2 cellular contexts compared by ENCODE assay signal in the genomic region with DNA sequence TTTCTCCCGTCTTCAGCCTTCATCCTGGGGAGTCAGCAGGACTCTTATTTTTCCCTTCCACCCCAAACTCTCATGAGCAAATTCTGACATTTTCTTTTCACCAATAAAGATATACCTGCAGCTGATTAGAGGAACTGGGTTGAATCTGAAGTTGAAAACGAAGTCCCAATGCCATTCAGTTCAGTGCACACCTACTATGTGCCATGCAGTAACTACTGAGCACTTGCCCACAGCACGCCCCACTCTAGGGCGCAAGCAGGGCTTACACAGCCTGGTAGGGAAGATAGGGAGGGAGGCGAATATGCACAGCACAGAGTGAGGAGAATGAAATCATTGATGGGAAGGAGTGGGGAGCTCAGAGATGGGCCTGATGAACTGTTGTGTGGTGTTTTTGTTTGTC.
TF ChIP-seq lines count a peak whose summit lies in the region.

No MANE protein-coding gene starts in this region.

TF ChIP-seq in HepG2, 621 proteins besides CTCF, POLR2A, EP300 and RAD21:
- TF ChIP-seq, protein P1, sequence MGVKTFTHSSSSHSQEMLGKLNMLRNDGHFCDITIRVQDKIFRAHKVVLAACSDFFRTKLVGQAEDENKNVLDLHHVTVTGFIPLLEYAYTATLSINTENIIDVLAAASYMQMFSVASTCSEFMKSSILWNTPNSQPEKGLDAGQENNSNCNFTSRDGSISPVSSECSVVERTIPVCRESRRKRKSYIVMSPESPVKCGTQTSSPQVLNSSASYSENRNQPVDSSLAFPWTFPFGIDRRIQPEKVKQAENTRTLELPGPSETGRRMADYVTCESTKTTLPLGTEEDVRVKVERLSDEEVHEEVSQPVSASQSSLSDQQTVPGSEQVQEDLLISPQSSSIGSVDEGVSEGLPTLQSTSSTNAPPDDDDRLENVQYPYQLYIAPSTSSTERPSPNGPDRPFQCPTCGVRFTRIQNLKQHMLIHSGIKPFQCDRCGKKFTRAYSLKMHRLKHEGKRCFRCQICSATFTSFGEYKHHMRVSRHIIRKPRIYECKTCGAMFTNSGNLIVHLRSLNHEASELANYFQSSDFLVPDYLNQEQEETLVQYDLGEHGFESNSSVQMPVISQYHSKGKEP (CRISPR knock-in tag; IDR thresholded peaks at IDR 0.05): no peak
- TF ChIP-seq ZKSCAN1 (IDR thresholded peaks at IDR 0.05; ENCODE audit: low read length) (peak; percentile 55), KLF6 (CRISPR knock-in tag; IDR thresholded peaks at IDR 0.05) (no peak), MLX (CRISPR knock-in tag; IDR thresholded peaks at IDR 0.05) (no peak), ZSCAN29 (CRISPR knock-in tag; conservative IDR thresholded peaks at IDR 0.05) (no peak), SPEN (CRISPR knock-in tag; IDR thresholded peaks at IDR 0.05; ENCODE audit: low read depth) (no peak), ZNF205 (CRISPR knock-in tag; IDR thresholded peaks at IDR 0.05) (no peak)

TF ChIP-seq in K562, 482 proteins besides CTCF, POLR2A, EP300 and RAD21:
- TF ChIP-seq ZKSCAN1 (IDR thresholded peaks at IDR 0.05; ENCODE audit: low read depth, low read length): peak; percentile 81
- no peak for TF ChIP-seq MAFG (tag; conservative IDR thresholded peaks at IDR 0.05)
- TF ChIP-seq CBFA2T3 (IDR thresholded peaks at IDR 0.05): no peak
